In genomic region chr7:55557666-55558188, GRCh38 we compare ENCODE assay signal across 1 cellular context.
TF ChIP-seq lines count a peak whose summit lies in the region.

No MANE protein-coding gene starts in this region.

TF ChIP-seq in GM23338, 12 proteins besides CTCF, POLR2A, EP300 and RAD21 (continued from another document):
- TF ChIP-seq ZNF462 (CRISPR knock-in tag; IDR thresholded peaks at IDR 0.05) (no peak), ZNF114 (CRISPR knock-in tag; IDR thresholded peaks at IDR 0.05) (no peak), EZH2phosphoT487 (IDR thresholded peaks at IDR 0.05; ENCODE audit: unreplicated experiment) (no peak), ZNF331 (CRISPR knock-in tag; IDR thresholded peaks at IDR 0.05; ENCODE audit: low read depth) (no peak), CREB1 (CRISPR knock-in tag; IDR thresholded peaks at IDR 0.05; ENCODE audit: low read depth) (no peak), POLR2AphosphoS5 (IDR thresholded peaks at IDR 0.05; ENCODE audit: low read depth) (no peak)
